In genomic region chr14:94713115-94713514, GRCh38 we compare ENCODE assay signal across 19 cellular contexts. TPM values are rescaled to one million over a fixed set of nuclear protein-coding genes. Genes with fewer than 3 reads are reported as not detected.
A peak's percentile ranks its signal among the peaks of the same experiment; 100 is the strongest.
DNase-seq lines count a peak whose midpoint lies in the region; ATAC-seq and TF ChIP-seq lines count a peak whose summit lies in the region.
"Had no signal": no experiment of that assay in that cellular context is flagged by ENCODE, and none has a peak within 500 bp of the region (broad histone marks: within the 10 kb centered on the region; RNA-seq: fewer than 3 reads in every experiment).

No MANE protein-coding gene starts in this region.

- H3K4me1 ChIP-seq in cardiac muscle cell (ENCODE audit: low read depth) = peaks cover 21% of the 10 kb centered on the region
- H3K4me1 ChIP-seq in right atrium auricular region = no peaks in the 10 kb centered on the region
- H3K4me1 ChIP-seq in spleen = no peaks in the 10 kb centered on the region
- H3K4me1 ChIP-seq: A549, Caco-2 had no signal

- DNase-seq in cardiac muscle cell (ENCODE audit: low read depth in 1 of 2, low spot score in 1 of 2) (peak in 1 of 2 donors; percentile 76), right atrium auricular region (ENCODE audit: low spot score) (no peak), omental fat pad (ENCODE audit: low spot score) (no peak), spleen (peak; percentile 37), hippocampal formation (lab: John Stamatoyannopoulos, UW) (no peak), COLO668 (lab: John Stamatoyannopoulos, UW; ENCODE audit: unreplicated experiment) (no peak)
- DNase-seq: 8988T; ACHN; C1 segment of cervical spinal cord; Caco-2; CD4-positive, alpha-beta memory T cell; DMS153; DND-41; H9 had no signal

- H3K36me3 ChIP-seq in cardiac muscle cell (no peaks in the 10 kb centered on the region), right atrium auricular region (no peaks in the 10 kb centered on the region), spleen (no peaks in the 10 kb centered on the region)

- no peak overlapping the region for H3K4me3 ChIP-seq in cardiac muscle cell
- no peak overlapping the region for H3K4me3 ChIP-seq in right atrium auricular region
- no peak overlapping the region for H3K4me3 ChIP-seq in spleen
- H3K4me3 ChIP-seq: A549, GM12878, GM23338 had no signal

- intact Hi-C loops in spleen (cut with DNase I; ENCODE audit: low total_unique reads) = no loop called here

- peak; percentile 15 for ATAC-seq in omental fat pad (ENCODE audit: low FRiP score)
- ATAC-seq: GM12878, GM23338, HCT116 had no signal

- H3K27ac ChIP-seq in cardiac muscle cell (peak overlapping the region; percentile 70), right atrium auricular region (no peak overlapping the region), spleen (no peak overlapping the region)
- H3K27ac ChIP-seq: A549 had no signal

- TF ChIP-seq POLR2A in spleen (IDR thresholded peaks at IDR 0.05) = no peak

- H3K27me3 ChIP-seq in cardiac muscle cell (no peaks in the 10 kb centered on the region), right atrium auricular region (no peaks in the 10 kb centered on the region), spleen (replicated peaks in 1 of 7) (peaks cover 0 to 55% (median 0%) of the 10 kb centered on the region in 7 donors)

- H3K9me3 ChIP-seq in cardiac muscle cell (ENCODE audit: low read depth) (no peaks in the 10 kb centered on the region), right atrium auricular region (no peaks in the 10 kb centered on the region), spleen (no peaks in the 10 kb centered on the region)
- H3K9me3 ChIP-seq: A549, Caco-2 had no signal

- no peak for TF ChIP-seq CTCF in cardiac muscle cell (IDR thresholded peaks at IDR 0.05; ENCODE audit: low read depth, low read length)
- no peak for TF ChIP-seq CTCF in right atrium auricular region (IDR thresholded peaks at IDR 0.05)
- TF ChIP-seq CTCF in omental fat pad (IDR thresholded peaks at IDR 0.05) = no peak
- no peak for TF ChIP-seq CTCF in spleen (IDR thresholded peaks at IDR 0.05 in 8 of 11, conservative IDR thresholded peaks at IDR 0.05 in 3 of 11)

- 68 to 79% (median 72%) methylated on average over 13 of the region's 13 CpGs for WGBS in spleen, 5 donors

RNA-seq across cellular contexts. Expression of gene GSC, which starts 56.8 kb away (rescaled TPM):
- total RNA-seq in cardiac muscle cell = 1.2 and 1.3 TPM in 2 replicates
- 0.24 TPM in 1 of 2 replicates, not detected in the other for polyA plus RNA-seq in cardiac muscle cell
- under 1 TPM in 1 of 2 donors, not detected in 1; 0.52 TPM for total RNA-seq in right atrium auricular region
- 1 to 10 TPM in 3 of 4 donors, under 1 TPM in 1; 0.72 to 7.1 (median 3.1) TPM for total RNA-seq in omental fat pad
- total RNA-seq in spleen = not detected
- not detected for polyA plus RNA-seq in spleen
- total RNA-seq: Caco-2, GM12878, H9 had no signal
- polyA plus RNA-seq: BJ; CD4-positive, alpha-beta memory T cell; GM12878 had no signal
